ENCODE assay signal across 10 cellular contexts in the genomic region with DNA sequence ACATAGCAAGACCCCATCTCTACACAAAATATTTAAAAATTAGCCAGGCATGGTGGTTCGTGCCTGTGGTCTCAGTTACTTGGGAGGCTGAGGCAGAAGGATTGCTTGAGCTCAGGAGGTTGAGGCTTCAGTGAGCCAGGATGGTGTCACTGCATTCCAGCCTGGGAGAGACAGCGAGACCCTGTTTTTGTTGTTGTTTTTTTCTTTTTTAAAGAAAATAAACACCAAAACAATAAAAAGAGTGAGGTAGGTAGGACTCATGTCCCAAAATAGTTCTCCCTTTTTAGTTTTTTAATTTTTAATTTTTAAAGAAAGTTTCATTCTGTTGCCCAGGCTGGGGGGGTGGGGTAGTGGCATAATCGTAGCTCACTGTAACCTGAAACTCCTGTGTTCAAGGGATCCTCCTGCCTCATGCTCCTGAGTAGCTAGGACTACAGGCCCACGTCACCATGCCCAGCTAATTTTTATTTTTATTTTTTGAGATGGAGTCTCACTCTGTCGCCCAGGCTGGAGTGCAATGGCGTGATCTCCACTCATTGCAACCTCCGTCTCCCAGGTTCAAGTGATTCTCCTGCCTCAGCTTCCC. TPM values are rescaled to one million over a fixed set of nuclear protein-coding genes. Genes with fewer than 3 reads are reported as not detected.
A peak's percentile ranks its signal among the peaks of the same experiment; 100 is the strongest.
DNase-seq lines count a peak whose midpoint lies in the region; ATAC-seq, FAIRE-seq and TF ChIP-seq lines count a peak whose summit lies in the region.
"Had no signal": no experiment of that assay in that cellular context is flagged by ENCODE, and none has a peak within 500 bp of the region (broad histone marks: within the 10 kb centered on the region; RNA-seq: fewer than 3 reads in every experiment).

No MANE protein-coding gene starts in this region.

- H3K4me1 ChIP-seq in MM.1S (ENCODE audit: low read length) (peaks cover 33% of the 10 kb centered on the region), H1 (replicated peaks in 1 of 4; ENCODE audit: control insufficient read depth in 3 of 4, insufficient read depth in 4 of 4, low read length in 3 of 4) (peaks cover 0 to 7% (median 5%) of the 10 kb centered on the region in 4 experiments; a peak in 4 of 7 replicates), prostate gland (replicated peaks) (peaks cover 14% of the 10 kb centered on the region)

- no peaks in the 10 kb centered on the region for H3K9me2 ChIP-seq in MM.1S (replicated peaks; ENCODE audit: insufficient read depth, low read length)

- peaks cover 27% of the 10 kb centered on the region for H3K4me1 Mint-ChIP-seq in CD4-positive, alpha-beta T cell (ENCODE audit: low read depth)
- peaks cover 19 to 22% of the 10 kb centered on the region in 2 donors for H3K4me1 Mint-ChIP-seq in effector memory CD8-positive, alpha-beta T cell (ENCODE audit: low read depth in 2 of 2)

- H3K56ac ChIP-seq in H1 (replicated peaks; ENCODE audit: insufficient read length, low read depth, low read length): no peak overlapping the region

- no peaks in the 10 kb centered on the region for H3K27me3 ChIP-seq in CD4-positive, alpha-beta T cell (ENCODE audit: control insufficient read depth, insufficient read depth, low read length)
- H3K27me3 ChIP-seq in MM.1S (replicated peaks; ENCODE audit: insufficient read depth, low read length) (no peaks in the 10 kb centered on the region), H1 (replicated peaks in 1 of 4; ENCODE audit: control insufficient read depth in 3 of 4, extremely low read depth in 1 of 4, insufficient read depth in 3 of 4, low read length in 3 of 4) (no peaks in the 10 kb centered on the region), prostate gland (replicated peaks; ENCODE audit: insufficient read depth) (no peaks in the 10 kb centered on the region)

- H2BK5ac ChIP-seq in H1 (ENCODE audit: low read depth, low read length): no peak overlapping the region

- DNase-seq in CD4-positive, alpha-beta T cell: no peak
- DNase-seq in MM.1S: no peak
- no peak for DNase-seq in H1 (ENCODE audit: low read depth in 1 of 2, low spot score in 2 of 2)
- no peak for DNase-seq in prostate gland (ENCODE audit: low spot score)
- no peak for DNase-seq in KG1 (lab: John Stamatoyannopoulos, UW)
- DNase-seq in NCI-H1417 (lab: John Stamatoyannopoulos, UW): no peak
- DNase-seq in SKM-1 (lab: John Stamatoyannopoulos, UW; ENCODE audit: unreplicated experiment): no peak
- no peak for DNase-seq in effector memory CD8-positive, alpha-beta T cell
- DNase-seq: NCI-H526 had no signal

- H3K4me2 ChIP-seq in MM.1S (ENCODE audit: low read depth, low read length) (no peak overlapping the region), H1 (ENCODE audit: insufficient read depth in 1 of 2, low read depth in 2 of 2, low read length in 2 of 2) (no peak overlapping the region)

- H3K27ac Mint-ChIP-seq in CD4-positive, alpha-beta T cell: peak overlapping the region; percentile 92
- peak overlapping the region in 1 of 2 donors; percentile 93 for H3K27ac Mint-ChIP-seq in effector memory CD8-positive, alpha-beta T cell

- intact Hi-C loops in CD4-positive, alpha-beta T cell (cut with DNase I, micrococcal nuclease): loop anchor here (2.0 to 5.0 kb wide), 2 partner anchors 34 to 43 kb away; no protein-coding TSS in a partner anchor
- intact Hi-C loops in prostate gland (cut with DNase I): loop anchor here (2.0 kb wide), 1 partner anchor 25 kb away; the partner anchor contains the start of gene MALAT1

- peaks cover 9% of the 10 kb centered on the region for H3K23me2 ChIP-seq in H1 (ENCODE audit: low read depth, low read length)

- no peak for FAIRE-seq in H1 (lab: Jason Lieb, UNC)
- FAIRE-seq: HTR-8/SVneo had no signal

- no peak for TF ChIP-seq POLR2A in H1 (IDR thresholded peaks at IDR 0.05; ENCODE audit: control extremely low read depth in 1 of 2, low read depth in 2 of 2, low read length in 2 of 2)
- no peak for TF ChIP-seq POLR2A in prostate gland (IDR thresholded peaks at IDR 0.05)

- no peak for TF ChIP-seq RAD21 in H1 (IDR thresholded peaks at IDR 0.05 in 1 of 2, conservative IDR thresholded peaks at IDR 0.05 in 1 of 2; ENCODE audit: low read depth in 2 of 2, low read length in 2 of 2)

- H3K79me2 ChIP-seq in MM.1S (ENCODE audit: low read length) (peaks cover 24% of the 10 kb centered on the region), H1 (ENCODE audit: control insufficient read depth in 1 of 2, insufficient read depth in 2 of 2, low read length in 2 of 2) (0 out of 4 replicates have a peak, but pooled peaks cover 0 to 7% of the 10 kb centered on the region in 2 experiments)

- H3K4me3 ChIP-seq in MM.1S (ENCODE audit: low read length): no peak overlapping the region
- H3K4me3 ChIP-seq in H1 (ENCODE audit: extremely low read depth in 1 of 4, insufficient read depth in 2 of 4, low read depth in 3 of 4, low read length in 4 of 4): no peak overlapping the region
- H3K4me3 ChIP-seq in prostate gland: no peak overlapping the region

- POLR2A ChIA-PET in CD4-positive, alpha-beta T cell (lab: Charles Lee): interaction anchor here (4.0 to 18.1 kb wide), 2 partner anchors 30 to 50 kb away, joined by 58 to 968 read pairs; partner anchors contain the start of genes MALAT1 and NEAT1
- POLR2A ChIA-PET in H1 (lab: Charles Lee; ENCODE audit: partially characterized antibody): interaction anchor here (1.4 to 26.0 kb wide), 2 partner anchors 24 to 65 kb away, joined by 3 to 1447 read pairs; partner anchors contain the start of gene MALAT1

- no peaks in the 10 kb centered on the region for H3K27me3 Mint-ChIP-seq in CD4-positive, alpha-beta T cell
- no peaks in the 10 kb centered on the region for H3K27me3 Mint-ChIP-seq in effector memory CD8-positive, alpha-beta T cell

- H3F3A ChIP-seq in MM.1S (ENCODE audit: insufficient read depth, low read length): peaks cover 50% of the 10 kb centered on the region

- H3K9me3 ChIP-seq in CD4-positive, alpha-beta T cell (ENCODE audit: control insufficient read depth, low read length): no peaks in the 10 kb centered on the region
- H3K9me3 ChIP-seq in MM.1S (replicated peaks; ENCODE audit: insufficient read depth, low read length) (no peaks in the 10 kb centered on the region), H1 (ENCODE audit: insufficient read depth in 2 of 2, low read depth in 1 of 2, low read length in 1 of 2) (no peaks in the 10 kb centered on the region), prostate gland (no peaks in the 10 kb centered on the region)

- H2BK12ac ChIP-seq in H1 (ENCODE audit: low read depth, low read length): no peak overlapping the region

- CTCF ChIA-PET in CD4-positive, alpha-beta T cell (lab: Charles Lee): interaction anchor here (0.6 to 6.5 kb wide), 5 partner anchors 25 to 426 kb away, joined by 3 to 46 read pairs (median 7); partner anchors contain the start of genes MALAT1 and SLC25A45
- CTCF ChIA-PET in H1 (lab: Charles Lee; ENCODE audit: partially characterized antibody): interaction anchor here (0.6 to 26.0 kb wide), 8 partner anchors 13 to 158 kb away, joined by 3 to 809 read pairs (median 11); partner anchors contain the start of genes MALAT1 and NEAT1

- H4K8ac ChIP-seq in H1 (ENCODE audit: extremely low read depth, insufficient read depth, low read length): no peak overlapping the region

- H3K4me3 Mint-ChIP-seq in CD4-positive, alpha-beta T cell: no peak overlapping the region
- no peak overlapping the region for H3K4me3 Mint-ChIP-seq in effector memory CD8-positive, alpha-beta T cell

- H4K5ac ChIP-seq in H1 (ENCODE audit: insufficient read length, low read depth, low read length): no peak overlapping the region

- H4K91ac ChIP-seq in H1 (replicated peaks; ENCODE audit: insufficient read length, low read length): no peak overlapping the region

- H2BK20ac ChIP-seq in H1 (ENCODE audit: low read length): no peak overlapping the region

- H3K9ac ChIP-seq in MM.1S (ENCODE audit: low read length): no peak overlapping the region
- no peak overlapping the region for H3K9ac ChIP-seq in H1 (replicated peaks in 1 of 4; ENCODE audit: extremely low read depth in 1 of 4, low read depth in 3 of 4, low read length in 3 of 4)

- H3K36me3 ChIP-seq in MM.1S (replicated peaks; ENCODE audit: insufficient read depth, low read length): no peaks in the 10 kb centered on the region
- H3K36me3 ChIP-seq in H1 (ENCODE audit: control insufficient read depth in 2 of 4, insufficient read depth in 4 of 4, low read length in 3 of 4): no peaks in the 10 kb centered on the region
- no peaks in the 10 kb centered on the region for H3K36me3 ChIP-seq in prostate gland

- peaks cover 3% of the 10 kb centered on the region; the same call in 1 of the 2 replicates for H3K79me1 ChIP-seq in H1 (ENCODE audit: low read depth, low read length)

- H3K36me3 Mint-ChIP-seq in CD4-positive, alpha-beta T cell (ENCODE audit: low read depth): peaks cover 6% of the 10 kb centered on the region
- peaks cover 8% of the 10 kb centered on the region for H3K36me3 Mint-ChIP-seq in effector memory CD8-positive, alpha-beta T cell (ENCODE audit: insufficient read depth)

- no peaks in the 10 kb centered on the region for H4K20me1 ChIP-seq in MM.1S (ENCODE audit: insufficient read depth, low read length)
- H4K20me1 ChIP-seq in H1 (replicated peaks in 1 of 2; ENCODE audit: control insufficient read depth in 1 of 2, insufficient read depth in 2 of 2, low read length in 2 of 2): no peaks in the 10 kb centered on the region

- H3K27ac ChIP-seq in CD4-positive, alpha-beta T cell (ENCODE audit: low read depth, low read length): no peak overlapping the region
- H3K27ac ChIP-seq in MM.1S (ENCODE audit: low read length) (peak overlapping the region; percentile 93; the same call in 1 of the 2 replicates), H1 (ENCODE audit: low read depth, low read length) (no peak overlapping the region), prostate gland (peak overlapping the region; percentile 98 to 100)

- no peak overlapping the region for H2AFZ ChIP-seq in MM.1S (ENCODE audit: low read length)
- H2AFZ ChIP-seq in H1 (ENCODE audit: low read length): no peak overlapping the region

- 89% methylated on average over 7 of the region's 7 CpGs; no CpG with 5 or more reads in 1 of the 2 experiments for WGBS in H1 (ENCODE audit: extremely low coverage in 1 of 2, insufficient coverage in 1 of 2, insufficient read length in 1 of 2, insufficient replicate concordance in 2 of 2, low coverage in 1 of 2, low lambda C conversion rate in 2 of 2, missing lambda C conversion rate in 1 of 2), 2 experiments
- WGBS in prostate gland: 80% methylated on average over 7 of the region's 7 CpGs

- no peak overlapping the region for H2AK5ac ChIP-seq in H1 (ENCODE audit: low read depth, low read length)

- H3K9me3 Mint-ChIP-seq in CD4-positive, alpha-beta T cell: no peaks in the 10 kb centered on the region
- no peaks in the 10 kb centered on the region for H3K9me3 Mint-ChIP-seq in effector memory CD8-positive, alpha-beta T cell

- ATAC-seq in CD4-positive, alpha-beta T cell (ENCODE audit: poor library complexity): no peak
- ATAC-seq in effector memory CD8-positive, alpha-beta T cell (replicated peaks): no peak

- H2BK15ac ChIP-seq in H1 (ENCODE audit: low read length): no peak overlapping the region

- H2BK120ac ChIP-seq in H1 (replicated peaks; ENCODE audit: low read depth, low read length): no peak overlapping the region

- H3K23ac ChIP-seq in H1 (ENCODE audit: insufficient read length): no peak overlapping the region

- H3K18ac ChIP-seq in H1 (ENCODE audit: extremely low read depth, low read length): no peak overlapping the region

- no peak overlapping the region for H3K4ac ChIP-seq in H1 (replicated peaks; ENCODE audit: insufficient read length, low read depth, low read length)

- H3K14ac ChIP-seq in H1 (ENCODE audit: insufficient read length): no peak overlapping the region

- TF ChIP-seq EP300 in H1 (IDR thresholded peaks at IDR 0.05; ENCODE audit: borderline replicate concordance in 1 of 2, low read depth in 2 of 2, low read length in 2 of 2): no peak

- no peak for TF ChIP-seq CTCF in CD4-positive, alpha-beta T cell (IDR thresholded peaks at IDR 0.05)
- TF ChIP-seq CTCF in MM.1S (IDR thresholded peaks at IDR 0.05; ENCODE audit: low read length) (no peak), H1 (IDR thresholded peaks at IDR 0.05; ENCODE audit: control extremely low read depth in 1 of 3, insufficient read depth in 1 of 3, low read depth in 1 of 3, low read length in 3 of 3) (no peak), prostate gland (IDR thresholded peaks at IDR 0.05) (no peak)

RNA-seq across cellular contexts. Expression of gene MALAT1, which starts 25.5 kb away (rescaled TPM):
- over 10,000 TPM; 31,509 to 32,316 TPM for total RNA-seq in CD4-positive, alpha-beta T cell
- total RNA-seq in H1 (2021; fragmentation: NEBNext Ultra II Directional; extraction: Animal tissue kit (Norgen Biotek cat#: 25700)): 911 and 984 TPM in 2 replicates
- 115 and 138 TPM in 2 replicates for polyA plus RNA-seq in H1 (2011; rRNA removed)
- 212 TPM for polyA plus RNA-seq in H1 (2011; cell fraction: cytosol; rRNA removed)
- 619 TPM for polyA plus RNA-seq in H1 (2011; cell fraction: nucleus; rRNA removed)
- polyA plus RNA-seq in H1 (2012, experiment 1 of 2): 175 to 282 TPM (median 222 TPM) in 4 replicates
- polyA plus RNA-seq in H1 (2012, experiment 2 of 2): 15.8 TPM
- polyA plus RNA-seq in H1 (2013, experiment 1 of 2): 300 TPM
- 230 TPM for polyA plus RNA-seq in H1 (2013, experiment 2 of 2)
- polyA minus RNA-seq in H1 (2011; rRNA and poly(A)+ RNA removed): 1,379 and 1,792 TPM in 2 replicates
- 1,548 TPM for polyA minus RNA-seq in H1 (2011; cell fraction: cytosol; rRNA and poly(A)+ RNA removed)
- polyA minus RNA-seq in H1 (2011; cell fraction: nucleus; rRNA and poly(A)+ RNA removed): 4,417 TPM
- 1,000 to 10,000 TPM; 5,964 to 9,097 TPM for total RNA-seq in prostate gland

RNA-seq across cellular contexts. Expression of gene NEAT1, which starts 50.8 kb away (rescaled TPM):
- 100 to 1,000 TPM; 221 to 223 TPM for total RNA-seq in CD4-positive, alpha-beta T cell
- 10.4 and 10.7 TPM in 2 replicates for total RNA-seq in H1 (2021; fragmentation: NEBNext Ultra II Directional; extraction: Animal tissue kit (Norgen Biotek cat#: 25700))
- polyA plus RNA-seq in H1 (2011; rRNA removed): 1.6 and 2.4 TPM in 2 replicates
- 5.7 TPM for polyA plus RNA-seq in H1 (2011; cell fraction: cytosol; rRNA removed)
- polyA plus RNA-seq in H1 (2011; cell fraction: nucleus; rRNA removed): 5.7 TPM
- 16.2 to 22.8 TPM (median 18.4 TPM) in 4 replicates for polyA plus RNA-seq in H1 (2012, experiment 1 of 2)
- polyA plus RNA-seq in H1 (2012, experiment 2 of 2): 1.4 TPM
- 3.0 TPM for polyA plus RNA-seq in H1 (2013, experiment 1 of 2)
- 2.6 TPM for polyA plus RNA-seq in H1 (2013, experiment 2 of 2)
- polyA minus RNA-seq in H1 (2011; rRNA and poly(A)+ RNA removed): 11.4 and 18.7 TPM in 2 replicates
- polyA minus RNA-seq in H1 (2011; cell fraction: cytosol; rRNA and poly(A)+ RNA removed): 5.7 TPM
- polyA minus RNA-seq in H1 (2011; cell fraction: nucleus; rRNA and poly(A)+ RNA removed): 23.0 TPM
- 1,000 to 10,000 TPM in 1 of 2 donors, 100 to 1,000 TPM in 1; 110 to 1,326 TPM for total RNA-seq in prostate gland

RNA-seq across cellular contexts. Expression of gene SCYL1, which starts 51.5 kb away (rescaled TPM):
- total RNA-seq in CD4-positive, alpha-beta T cell: 10 to 100 TPM; 57.4 to 60.7 TPM
- 59.4 and 59.8 TPM in 2 replicates for total RNA-seq in H1 (2021; fragmentation: NEBNext Ultra II Directional; extraction: Animal tissue kit (Norgen Biotek cat#: 25700))
- 77.7 and 111 TPM in 2 replicates for polyA plus RNA-seq in H1 (2011; rRNA removed)
- polyA plus RNA-seq in H1 (2011; cell fraction: cytosol; rRNA removed): 81.5 TPM
- polyA plus RNA-seq in H1 (2011; cell fraction: nucleus; rRNA removed): 125 TPM
- polyA plus RNA-seq in H1 (2012, experiment 1 of 2): 25.2 to 54.4 TPM (median 48.4 TPM) in 4 replicates
- 47.9 TPM for polyA plus RNA-seq in H1 (2012, experiment 2 of 2)
- 44.5 TPM for polyA plus RNA-seq in H1 (2013, experiment 1 of 2)
- polyA plus RNA-seq in H1 (2013, experiment 2 of 2): 50.1 TPM
- 40.4 and 48.7 TPM in 2 replicates for polyA minus RNA-seq in H1 (2011; rRNA and poly(A)+ RNA removed)
- polyA minus RNA-seq in H1 (2011; cell fraction: cytosol; rRNA and poly(A)+ RNA removed): 40.9 TPM
- polyA minus RNA-seq in H1 (2011; cell fraction: nucleus; rRNA and poly(A)+ RNA removed): 32.2 TPM
- 100 to 1,000 TPM; 125 to 177 TPM for total RNA-seq in prostate gland

Comparison
In these comparisons a context has a peak if more than half of its experiments do, and no peak if none do; other contexts are left out.
1. H3K27ac ChIP-seq: peak in MM.1S (single experiment) and prostate gland (2 of 2); none in CD4-positive, alpha-beta T cell (single experiment) and H1 (single experiment).